In genomic region chr5:36876389-36876964, GRCh38 we compare ENCODE assay signal across 8 cellular contexts. TPM values are rescaled to one million over a fixed set of nuclear protein-coding genes. Genes with fewer than 3 reads are reported as not detected.
DNase-seq lines count a peak whose midpoint lies in the region; ATAC-seq and TF ChIP-seq lines count a peak whose summit lies in the region.

TSS of gene NIPBL (plus strand) at chr5:36876769. CDS start at chr5:36953697, 76,928 bp downstream.

- ATAC-seq in GM21528 (IDR thresholded peaks at IDR 0.05; ENCODE audit: low FRiP score, unreplicated experiment) (peak; percentile 56), mucosa of descending colon (peak; percentile 90)

- peak within 1 kb of the TSS; percentile 98 for H3K4me3 ChIP-seq in OCI-LY3 (ENCODE audit: low read length)
- H3K4me3 ChIP-seq in epithelial cell of esophagus (ENCODE audit: low read length), result peak within 1 kb of the TSS; percentile 83
- H3K4me3 ChIP-seq in mucosa of descending colon, result peak within 1 kb of the TSS; percentile 81

- H3K4me1 ChIP-seq in OCI-LY3 (ENCODE audit: low read length), result peaks cover 47% of the 10 kb centered on the region
- peaks cover 22% of the 10 kb centered on the region for H3K4me1 ChIP-seq in mucosa of descending colon (ENCODE audit: low read depth)

- peak; percentile 98 for DNase-seq in DMS 273 (lab: John Stamatoyannopoulos, UW; ENCODE audit: unreplicated experiment)
- peak; percentile 85 for DNase-seq in HuH-7.5 (ENCODE audit: low spot score)
- peak; percentile 81 for DNase-seq in activated T-cell treated with anti-CD3 and anti-CD28 coated beads for 1 hour (ENCODE audit: low read depth)
- peak; percentile 96 for DNase-seq in epithelial cell of esophagus (ENCODE audit: low read depth)
- peak; percentile 90 to 94 (median 91) for DNase-seq in mucosa of descending colon
- peak; percentile 81 for DNase-seq in stimulated activated CD8-positive, alpha-beta memory T cell treated with anti-CD3 and anti-CD28 coated beads, Interleukin-4, amount 100 ng/mL, for 24 hours (ENCODE audit: low read depth)

- no peaks in the 10 kb centered on the region for H3K36me3 ChIP-seq in OCI-LY3 (replicated peaks; ENCODE audit: low read depth, low read length)
- H3K36me3 ChIP-seq in mucosa of descending colon (ENCODE audit: low read depth), result no peaks in the 10 kb centered on the region

- H2AFZ ChIP-seq in OCI-LY3 (ENCODE audit: low read depth, low read length), result peak within 1 kb of the TSS; percentile 72

- H3K27me3 ChIP-seq in OCI-LY3 (ENCODE audit: low read depth, low read length), result no peaks in the 10 kb centered on the region

- H4K20me1 ChIP-seq in OCI-LY3 (ENCODE audit: insufficient read depth, low read length), result peaks cover 54% of the 10 kb centered on the region

- H3K9ac ChIP-seq in OCI-LY3 (ENCODE audit: low read length), result peak within 1 kb of the TSS; percentile 98

- H3K4me2 ChIP-seq in OCI-LY3 (ENCODE audit: low read length), result peak within 1 kb of the TSS; percentile 84

- peaks cover 98% of the 10 kb centered on the region for H3K79me2 ChIP-seq in OCI-LY3 (ENCODE audit: low read length)

- no peaks in the 10 kb centered on the region for H3K9me3 ChIP-seq in OCI-LY3 (ENCODE audit: insufficient read depth, low read length)
- H3K9me3 ChIP-seq in mucosa of descending colon, result no peaks in the 10 kb centered on the region

- intact Hi-C loops in mucosa of descending colon (cut with DNase I, micrococcal nuclease), result no loop called here

- TF ChIP-seq CTCF in OCI-LY3 (IDR thresholded peaks at IDR 0.05; ENCODE audit: low read depth, low read length) (no peak), epithelial cell of esophagus (IDR thresholded peaks at IDR 0.05; ENCODE audit: insufficient read depth, low read depth, low read length, missing control alignments) (no peak), mucosa of descending colon (IDR thresholded peaks at IDR 0.05) (no peak)

- H3K27ac ChIP-seq in OCI-LY3 (ENCODE audit: low read length), result peak within 1 kb of the TSS; percentile 91

RNA-seq across cellular contexts. Expression of gene NIPBL, which starts in this region (rescaled TPM):
- 10 to 100 TPM; 50.4 to 80.8 (median 77.2) TPM for total RNA-seq in mucosa of descending colon

Comparison
In these comparisons a context has a peak if more than half of its experiments do, and no peak if none do; other contexts are left out.
1. Peak in every context shown above with its lines: DNase-seq, ATAC-seq, H3K4me3 ChIP-seq and H3K27ac ChIP-seq.